ENCODE assay signal across 10 cellular contexts in genomic region chr7:157474685-157475084, GRCh38.
DNase-seq lines count a peak whose midpoint lies in the region; ATAC-seq and TF ChIP-seq lines count a peak whose summit lies in the region.
"Had no signal": no experiment of that assay in that cellular context is flagged by ENCODE, and none has a peak within 500 bp of the region (broad histone marks: within the 10 kb centered on the region; RNA-seq: fewer than 3 reads in every experiment).

No MANE protein-coding gene starts in this region.

- DNase-seq in stimulated activated CD4-positive, alpha-beta T cell treated with anti-CD3 and anti-CD28 coated beads, Interleukin-1b, Interleukin-23, amount 100 ng/mL, for 48 hours = peak; percentile 36
- DNase-seq in stimulated activated CD4-positive, alpha-beta T cell treated with anti-CD3 and anti-CD28 coated beads, Interleukin-2, amount 100 ng/mL, for 48 hours = no peak
- DNase-seq in NCI-H526 treated with DMSO at 0.1 percent for 48 hours (lab: John Stamatoyannopoulos, UW) (peak; percentile 64), fibroblast of pulmonary artery (ENCODE audit: low read depth) (peak; percentile 13), NCI-H2081 (lab: John Stamatoyannopoulos, UW) (no peak), nucleus accumbens (lab: John Stamatoyannopoulos, UW) (no peak), NCI-H146 treated with DMSO at 0.1 percent for 48 hours (lab: John Stamatoyannopoulos, UW; ENCODE audit: unreplicated experiment) (no peak)

- peak; percentile 19 for TF ChIP-seq CTCF in fibroblast of pulmonary artery (IDR thresholded peaks at IDR 0.05; ENCODE audit: low read length, missing control alignments)

- ATAC-seq in GM19035 (IDR thresholded peaks at IDR 0.05; ENCODE audit: unreplicated experiment) = no peak

- H3K4me3 ChIP-seq in fibroblast of pulmonary artery (replicated peaks; ENCODE audit: low read depth, low read length) = no peak overlapping the region
- H3K4me3 ChIP-seq: SJSA1, tibial artery had no signal

Comparison
In these comparisons a context has a peak if more than half of its experiments do, and no peak if none do; other contexts are left out.
1. DNase-seq: peak in stimulated activated CD4-positive, alpha-beta T cell treated with anti-CD3 and anti-CD28 coated beads, Interleukin-1b, Interleukin-23, amount 100 ng/mL, for 48 hours (single experiment), NCI-H526 treated with DMSO at 0.1 percent for 48 hours (single experiment) and fibroblast of pulmonary artery (single experiment); none in stimulated activated CD4-positive, alpha-beta T cell treated with anti-CD3 and anti-CD28 coated beads, Interleukin-2, amount 100 ng/mL, for 48 hours (0 of 2), NCI-H2081 (0 of 2), nucleus accumbens (0 of 56) and NCI-H146 treated with DMSO at 0.1 percent for 48 hours (single experiment).